ENCODE assay signal across 9 cellular contexts in the genomic region with DNA sequence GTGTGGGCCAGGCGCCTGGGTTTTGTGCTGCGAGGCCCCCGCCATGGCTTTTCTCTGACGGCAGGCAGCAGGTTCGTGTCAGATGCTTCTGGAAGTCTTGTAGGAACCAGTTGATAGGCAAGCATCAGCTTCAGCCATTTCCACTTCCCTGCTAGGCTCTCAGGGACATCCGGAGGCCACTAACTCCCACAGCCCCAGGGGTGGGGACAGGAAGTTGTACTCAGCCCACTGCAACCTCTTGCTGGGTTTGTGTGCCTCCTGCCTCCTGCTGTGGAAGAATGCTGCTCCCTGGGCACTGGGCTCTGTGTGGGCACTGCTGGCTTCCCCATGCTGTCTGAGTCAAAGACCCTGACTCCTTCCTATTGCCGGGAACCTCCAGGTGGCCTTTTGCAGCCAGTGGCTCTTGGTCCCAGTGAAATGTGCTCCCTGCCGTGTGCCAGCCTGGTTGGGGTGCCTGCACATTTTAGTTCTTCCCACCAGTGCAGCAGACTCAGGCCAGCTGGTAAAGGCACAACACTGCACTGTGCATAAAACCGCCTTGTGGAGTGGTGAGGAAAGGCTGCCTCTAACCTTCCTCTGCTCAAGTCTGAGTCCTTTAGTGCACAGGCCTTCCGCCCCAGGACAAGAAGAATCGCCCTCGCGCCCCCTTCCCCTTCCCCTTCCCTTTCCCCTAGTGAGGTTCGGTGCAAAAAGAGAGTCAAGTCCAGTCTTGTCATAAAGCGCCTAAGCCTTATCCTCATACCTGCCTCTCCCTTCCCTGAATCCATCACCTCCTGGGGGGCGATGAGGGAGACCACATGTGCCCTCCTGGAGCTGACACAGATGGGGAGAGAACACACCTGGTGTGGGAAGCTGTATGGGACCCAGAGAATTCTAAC. TPM values are rescaled to one million over a fixed set of nuclear protein-coding genes. Genes with fewer than 3 reads are reported as not detected.
DNase-seq lines count a peak whose midpoint lies in the region; ATAC-seq, FAIRE-seq and TF ChIP-seq lines count a peak whose summit lies in the region.
"Had no signal": no experiment of that assay in that cellular context is flagged by ENCODE, and none has a peak within 500 bp of the region (broad histone marks: within the 10 kb centered on the region; RNA-seq: fewer than 3 reads in every experiment).

No MANE protein-coding gene starts in this region.

- in situ Hi-C loops in HepG2 (cut with HindIII; ENCODE audit: extremely low pct_ligation_motif_present, low pct_unique_long_range_greater_than_20kb), result loop anchor here (10.0 kb wide), 1 partner anchor 105 kb away; a partner anchor contains a TSS

- no peak overlapping the region for H3K4me2 ChIP-seq in HepG2 (ENCODE audit: low read depth, low read length)

- H3K4me1 ChIP-seq in HepG2 (ENCODE audit: insufficient read depth, low read length), result peaks cover 26% of the 10 kb centered on the region

- no peaks in the 10 kb centered on the region for H3K27me3 ChIP-seq in HepG2 (ENCODE audit: control insufficient read depth in 1 of 2, insufficient read depth in 2 of 2, low read length in 2 of 2)

- no peak overlapping the region for H3K27ac ChIP-seq in HepG2 (ENCODE audit: extremely low read length, insufficient read depth, low read length)

- no peak overlapping the region for H2AFZ ChIP-seq in HepG2 (ENCODE audit: low read length)

- peaks cover 21 to 44% of the 10 kb centered on the region in 2 experiments for H3K36me3 ChIP-seq in HepG2 (replicated peaks in 1 of 2; ENCODE audit: control insufficient read depth in 1 of 2, insufficient read depth in 2 of 2, low read length in 2 of 2)

- peaks cover 11% of the 10 kb centered on the region for H4K20me1 ChIP-seq in HepG2 (ENCODE audit: insufficient read depth, low read length)

- no peak for TF ChIP-seq CTCF in HepG2 (CRISPR knock-in tag; IDR thresholded peaks at IDR 0.05)

- no peak for TF ChIP-seq POLR2A in HepG2 (IDR thresholded peaks at IDR 0.05; ENCODE audit: insufficient read depth in 1 of 2, low read depth in 2 of 2, low read length in 2 of 2)

- peaks cover 12% of the 10 kb centered on the region for H3K79me2 ChIP-seq in HepG2 (ENCODE audit: insufficient read depth, low read length)

- BruUV-seq in HepG2 (replicated peaks; lab: Mats Ljungman, UMichigan), result no TSS peak

- ATAC-seq in GM18498 (IDR thresholded peaks at IDR 0.05; ENCODE audit: unreplicated experiment) (peak; percentile 49), HG02981 (IDR thresholded peaks at IDR 0.05; ENCODE audit: unreplicated experiment) (peak; percentile 46), HepG2 (no peak; the same call in 1 of the 3 replicates)

- no peak for TF ChIP-seq RAD21 in HepG2 (CRISPR knock-in tag; IDR thresholded peaks at IDR 0.05)

- TF ChIP-seq EP300 in HepG2 (IDR thresholded peaks at IDR 0.05; ENCODE audit: low read depth in 2 of 2, low read length in 2 of 2) (no peak), HepG2 (CRISPR knock-in tag; IDR thresholded peaks at IDR 0.05; ENCODE audit: borderline replicate concordance) (no peak)

- no peak overlapping the region for H3K4me3 ChIP-seq in HepG2 (replicated peaks in 1 of 3; ENCODE audit: insufficient read depth in 1 of 3, low read depth in 2 of 3, low read length in 3 of 3)

- POLR2A ChIA-PET in HepG2 (lab: Yijun Ruan, JAX), result no interaction called here

- no peaks in the 10 kb centered on the region for H3K9me3 ChIP-seq in HepG2 (ENCODE audit: low read length)

- WGBS in HepG2 (ENCODE audit: low lambda C conversion rate), result 96% methylated on average over 15 of the region's 16 CpGs

- DNase-seq in activated CD4-positive, alpha-beta T cell treated with anti-CD3 and anti-CD28 coated beads, Interleukin-2, amount 50 U/mL, for 48 hours, result peak; percentile 58 to 67
- no peak for DNase-seq in HepG2 (ENCODE audit: low spot score)
- no peak for DNase-seq in HuH-7.5 (ENCODE audit: low spot score)
- no peak for DNase-seq in NCI-H1436 treated with DMSO at 0.1 percent for 48 hours (lab: John Stamatoyannopoulos, UW)
- no peak for DNase-seq in NCI-H2196 treated with DMSO at 0.1 percent for 48 hours (lab: John Stamatoyannopoulos, UW; ENCODE audit: unreplicated experiment)
- DNase-seq in NCI-H524 treated with DMSO at 0.1 percent for 48 hours (lab: John Stamatoyannopoulos, UW), result no peak

- FAIRE-seq in HepG2 (lab: Jason Lieb, UNC), result no peak

- no peak overlapping the region for H3K9ac ChIP-seq in HepG2 (ENCODE audit: insufficient read depth, low read depth, low read length)

- CTCF ChIA-PET in HepG2 (lab: Yijun Ruan, JAX; ENCODE audit: low intra/inter-chr PET ratio, low total read pairs), result no interaction called here

- intact Hi-C loops in HepG2 (cut with micrococcal nuclease; ENCODE audit: unreplicated experiment), result no loop called here

TF ChIP-seq in HepG2, 621 proteins besides CTCF, POLR2A, EP300 and RAD21 (continues in another document):
- TF ChIP-seq, protein P1, sequence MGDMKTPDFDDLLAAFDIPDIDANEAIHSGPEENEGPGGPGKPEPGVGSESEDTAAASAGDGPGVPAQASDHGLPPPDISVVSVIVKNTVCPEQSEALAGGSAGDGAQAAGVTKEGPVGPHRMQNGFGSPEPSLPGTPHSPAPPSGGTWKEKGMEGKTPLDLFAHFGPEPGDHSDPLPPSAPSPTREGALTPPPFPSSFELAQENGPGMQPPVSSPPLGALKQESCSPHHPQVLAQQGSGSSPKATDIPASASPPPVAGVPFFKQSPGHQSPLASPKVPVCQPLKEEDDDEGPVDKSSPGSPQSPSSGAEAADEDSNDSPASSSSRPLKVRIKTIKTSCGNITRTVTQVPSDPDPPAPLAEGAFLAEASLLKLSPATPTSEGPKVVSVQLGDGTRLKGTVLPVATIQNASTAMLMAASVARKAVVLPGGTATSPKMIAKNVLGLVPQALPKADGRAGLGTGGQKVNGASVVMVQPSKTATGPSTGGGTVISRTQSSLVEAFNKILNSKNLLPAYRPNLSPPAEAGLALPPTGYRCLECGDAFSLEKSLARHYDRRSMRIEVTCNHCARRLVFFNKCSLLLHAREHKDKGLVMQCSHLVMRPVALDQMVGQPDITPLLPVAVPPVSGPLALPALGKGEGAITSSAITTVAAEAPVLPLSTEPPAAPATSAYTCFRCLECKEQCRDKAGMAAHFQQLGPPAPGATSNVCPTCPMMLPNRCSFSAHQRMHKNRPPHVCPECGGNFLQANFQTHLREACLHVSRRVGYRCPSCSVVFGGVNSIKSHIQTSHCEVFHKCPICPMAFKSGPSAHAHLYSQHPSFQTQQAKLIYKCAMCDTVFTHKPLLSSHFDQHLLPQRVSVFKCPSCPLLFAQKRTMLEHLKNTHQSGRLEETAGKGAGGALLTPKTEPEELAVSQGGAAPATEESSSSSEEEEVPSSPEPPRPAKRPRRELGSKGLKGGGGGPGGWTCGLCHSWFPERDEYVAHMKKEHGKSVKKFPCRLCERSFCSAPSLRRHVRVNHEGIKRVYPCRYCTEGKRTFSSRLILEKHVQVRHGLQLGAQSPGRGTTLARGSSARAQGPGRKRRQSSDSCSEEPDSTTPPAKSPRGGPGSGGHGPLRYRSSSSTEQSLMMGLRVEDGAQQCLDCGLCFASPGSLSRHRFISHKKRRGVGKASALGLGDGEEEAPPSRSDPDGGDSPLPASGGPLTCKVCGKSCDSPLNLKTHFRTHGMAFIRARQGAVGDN (CRISPR knock-in tag; IDR thresholded peaks at IDR 0.05), result 0 out of 2 replicates have a peak, but pooled peaks have one; percentile 14

RNA-seq across cellular contexts. Expression of a gene that starts 16.6 kb away (rescaled TPM):
- 9.1 and 9.3 TPM in 2 replicates for total RNA-seq in HepG2 (2016; rRNA removed; fragmentation: Illumina TruSeq; extraction: Trizol)
- total RNA-seq in HepG2 (2016; cell fraction: cytosol; rRNA removed; fragmentation: Illumina TruSeq; extraction: Trizol; ENCODE audit: low read depth), result 0.62 and 0.71 TPM in 2 replicates
- total RNA-seq in HepG2 (2016; cell fraction: insoluble cytoplasmic fraction; rRNA removed; fragmentation: Illumina TruSeq; extraction: Trizol), result 8.4 and 10.2 TPM in 2 replicates
- total RNA-seq in HepG2 (2016; cell fraction: membrane; rRNA removed; fragmentation: Illumina TruSeq; extraction: Trizol), result 1.7 and 2.0 TPM in 2 replicates
- total RNA-seq in HepG2 (2016; cell fraction: nucleus; rRNA removed; fragmentation: Illumina TruSeq; extraction: Trizol), result 7.0 and 9.0 TPM in 2 replicates
- polyA plus RNA-seq in HepG2 (2011; rRNA removed), result 9.8 and 12.1 TPM in 2 replicates
- 7.9 and 13.1 TPM in 2 replicates for polyA plus RNA-seq in HepG2 (2011; cell fraction: cytosol; rRNA removed)
- polyA plus RNA-seq in HepG2 (2011; cell fraction: nucleus; rRNA removed), result 32.0 and 36.9 TPM in 2 replicates
- polyA plus RNA-seq in HepG2 (2012), result 5.5 and 7.8 TPM in 2 replicates
- polyA plus RNA-seq in HepG2 (2016; cell fraction: cytosol; fragmentation: Illumina TruSeq; extraction: Trizol; ENCODE audit: low read depth), result 0.62 and 0.71 TPM in 2 replicates
- polyA plus RNA-seq in HepG2 (2016; cell fraction: insoluble cytoplasmic fraction; fragmentation: Illumina TruSeq; extraction: Trizol; ENCODE audit: low read depth), result 7.5 and 8.7 TPM in 2 replicates
- polyA plus RNA-seq in HepG2 (2016; cell fraction: membrane; fragmentation: Illumina TruSeq; extraction: Trizol; ENCODE audit: low read depth), result 1.4 and 1.6 TPM in 2 replicates
- 12.5 and 13.2 TPM in 2 replicates for polyA plus RNA-seq in HepG2 (2016; cell fraction: nucleus; fragmentation: Illumina TruSeq; extraction: Trizol; ENCODE audit: insufficient read depth, low read depth)
- 0.56 and 16.0 TPM in 2 replicates for polyA minus RNA-seq in HepG2 (2011; rRNA and poly(A)+ RNA removed; ENCODE audit: low replicate concordance)
- polyA minus RNA-seq in HepG2 (2011; cell fraction: cytosol; rRNA and poly(A)+ RNA removed), result 5.1 and 5.6 TPM in 2 replicates
- polyA minus RNA-seq in HepG2 (2011; cell fraction: nucleus; rRNA and poly(A)+ RNA removed), result 11.2 and 12.2 TPM in 2 replicates
- polyA plus RNA-seq: IgD-negative memory B cell had no signal

RNA-seq across cellular contexts. Expression of a gene that starts 48.3 kb away (rescaled TPM):
- 14.0 and 18.8 TPM in 2 replicates for total RNA-seq in HepG2 (2016; rRNA removed; fragmentation: Illumina TruSeq; extraction: Trizol)
- 2.3 TPM in 2 replicates for total RNA-seq in HepG2 (2016; cell fraction: cytosol; rRNA removed; fragmentation: Illumina TruSeq; extraction: Trizol; ENCODE audit: low read depth)
- total RNA-seq in HepG2 (2016; cell fraction: insoluble cytoplasmic fraction; rRNA removed; fragmentation: Illumina TruSeq; extraction: Trizol), result 13.8 and 20.4 TPM in 2 replicates
- 8.4 and 9.4 TPM in 2 replicates for total RNA-seq in HepG2 (2016; cell fraction: membrane; rRNA removed; fragmentation: Illumina TruSeq; extraction: Trizol)
- total RNA-seq in HepG2 (2016; cell fraction: nucleus; rRNA removed; fragmentation: Illumina TruSeq; extraction: Trizol), result 13.2 and 13.5 TPM in 2 replicates
- polyA plus RNA-seq in HepG2 (2011; rRNA removed), result 6.6 and 8.3 TPM in 2 replicates
- polyA plus RNA-seq in HepG2 (2011; cell fraction: cytosol; rRNA removed), result 3.6 and 6.5 TPM in 2 replicates
- polyA plus RNA-seq in HepG2 (2011; cell fraction: nucleus; rRNA removed), result 4.8 TPM in 2 replicates
- 9.9 and 11.6 TPM in 2 replicates for polyA plus RNA-seq in HepG2 (2012)
- 0.85 and 1.1 TPM in 2 replicates for polyA plus RNA-seq in HepG2 (2016; cell fraction: cytosol; fragmentation: Illumina TruSeq; extraction: Trizol; ENCODE audit: low read depth)
- polyA plus RNA-seq in HepG2 (2016; cell fraction: insoluble cytoplasmic fraction; fragmentation: Illumina TruSeq; extraction: Trizol; ENCODE audit: low read depth), result 14.9 and 16.4 TPM in 2 replicates
- polyA plus RNA-seq in HepG2 (2016; cell fraction: membrane; fragmentation: Illumina TruSeq; extraction: Trizol; ENCODE audit: low read depth), result 3.1 and 3.8 TPM in 2 replicates
- 13.5 and 13.6 TPM in 2 replicates for polyA plus RNA-seq in HepG2 (2016; cell fraction: nucleus; fragmentation: Illumina TruSeq; extraction: Trizol; ENCODE audit: insufficient read depth, low read depth)
- polyA minus RNA-seq in HepG2 (2011; rRNA and poly(A)+ RNA removed; ENCODE audit: low replicate concordance), result 9.0 and 12.5 TPM in 2 replicates
- polyA minus RNA-seq in HepG2 (2011; cell fraction: cytosol; rRNA and poly(A)+ RNA removed), result 14.7 and 14.8 TPM in 2 replicates
- 12.1 and 16.3 TPM in 2 replicates for polyA minus RNA-seq in HepG2 (2011; cell fraction: nucleus; rRNA and poly(A)+ RNA removed)

Comparison
In these comparisons a context has a peak if more than half of its experiments do, and no peak if none do; other contexts are left out.
1. DNase-seq: peak in activated CD4-positive, alpha-beta T cell treated with anti-CD3 and anti-CD28 coated beads, Interleukin-2, amount 50 U/mL, for 48 hours (2 of 2); none in HepG2 (single experiment), HuH-7.5 (single experiment), NCI-H1436 treated with DMSO at 0.1 percent for 48 hours (single experiment), NCI-H2196 treated with DMSO at 0.1 percent for 48 hours (single experiment) and NCI-H524 treated with DMSO at 0.1 percent for 48 hours (single experiment).